In the genomic region with DNA sequence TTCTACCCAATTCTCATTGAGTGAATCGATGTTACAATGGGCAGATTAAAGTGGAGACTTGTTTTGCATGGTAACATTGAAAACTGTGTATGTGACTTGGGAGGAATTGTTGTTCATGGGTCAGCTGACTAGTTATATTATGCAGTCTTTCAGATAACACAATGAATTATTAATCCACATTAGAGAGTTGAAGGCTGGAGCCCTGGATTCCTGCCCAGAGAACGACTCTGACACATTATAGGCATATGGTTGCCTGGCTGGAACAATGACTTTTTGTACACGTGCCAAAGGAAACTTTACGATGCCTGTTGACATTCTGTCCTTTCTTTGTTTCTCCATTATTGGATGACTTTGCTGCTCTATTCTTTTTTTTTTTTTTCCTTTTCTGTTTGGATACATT, we compare ENCODE assay signal across 14 cellular contexts. TPM values are rescaled to one million over a fixed set of nuclear protein-coding genes. Genes with fewer than 3 reads are reported as not detected.
DNase-seq lines count a peak whose midpoint lies in the region; ATAC-seq and TF ChIP-seq lines count a peak whose summit lies in the region.
"Had no signal": no experiment of that assay in that cellular context is flagged by ENCODE, and none has a peak within 500 bp of the region (broad histone marks: within the 10 kb centered on the region; RNA-seq: fewer than 3 reads in every experiment).

No MANE protein-coding gene starts in this region.

- DNase-seq in Calu3, result peak; percentile 76
- DNase-seq in NCI-H2171 treated with DMSO at 0.1 percent for 48 hours (lab: John Stamatoyannopoulos, UW), result peak; percentile 54
- peak in 53 of 61 donors; percentile 3 to 89 (median 59) for DNase-seq in caudate nucleus (lab: John Stamatoyannopoulos, UW)
- DNase-seq in middle frontal gyrus (ENCODE audit: extremely low spot score, low spot score), result peak; percentile 73
- DNase-seq in spleen, result no peak
- no peak for DNase-seq in effector memory CD8-positive, alpha-beta T cell
- DNase-seq in activated T-helper 1 cell treated with anti-CD3 and anti-CD28 coated beads, Interleukin-12 subunit alpha, Interleukin-12 subunit beta, Interleukin-2, Interleukin-4 antibody, amounts not matched to agents 30 ng/mL and 10 ng/mL and 1 ng/mL, durations not matched to agents 14 hours and 24 hours and 36 hours (ENCODE audit: low spot score), result no peak
- DNase-seq: CD8-positive, alpha-beta T cell; naive B cell; stimulated activated CD4-positive, alpha-beta T cell treated with anti-CD3 and anti-CD28 coated beads, Interleukin-2, amount 100 ng/mL, for 48 hours; T-helper 2 cell had no signal

- CTCF ChIA-PET in Calu3 (lab: Charles Lee), result interaction anchor here (0.6 to 0.7 kb wide), 4 partner anchors 55 to 713 kb away, joined by 3 to 4 read pairs (median 4); no protein-coding TSS in a partner anchor

- H3K4me3 Mint-ChIP-seq in Calu3 (ENCODE audit: low read depth, unreplicated experiment), result no peak overlapping the region
- no peak overlapping the region for H3K4me3 Mint-ChIP-seq in effector memory CD8-positive, alpha-beta T cell
- H3K4me3 Mint-ChIP-seq in activated T-helper 1 cell treated with anti-CD3 and anti-CD28 coated beads, Interleukin-12 subunit alpha, Interleukin-12 subunit beta, Interleukin-2, Interleukin-4 antibody, amounts not matched to agents 30 ng/mL and 10 ng/mL and 1 ng/mL, durations not matched to agents 14 hours and 24 hours and 36 hours, result no peak overlapping the region
- H3K4me3 Mint-ChIP-seq: CD8-positive, alpha-beta T cell; central memory CD8-positive, alpha-beta T cell; naive B cell had no signal

- TF ChIP-seq POLR2A in spleen (IDR thresholded peaks at IDR 0.05), result no peak

- H3K27me3 ChIP-seq in spleen (replicated peaks in 1 of 7), result no peaks in the 10 kb centered on the region

- no peak overlapping the region for H3K4me3 ChIP-seq in spleen
- H3K4me3 ChIP-seq: thoracic aorta had no signal

- no peak for ATAC-seq in HG03025 (IDR thresholded peaks at IDR 0.05; ENCODE audit: low FRiP score, unreplicated experiment)
- no peak for ATAC-seq in effector memory CD8-positive, alpha-beta T cell (replicated peaks)
- ATAC-seq: CD8-positive, alpha-beta T cell had no signal

- H3K4me1 Mint-ChIP-seq in Calu3 (ENCODE audit: low read depth, unreplicated experiment), result peaks cover 40% of the 10 kb centered on the region
- no peaks in the 10 kb centered on the region for H3K4me1 Mint-ChIP-seq in effector memory CD8-positive, alpha-beta T cell (ENCODE audit: low read depth in 2 of 2)
- no peaks in the 10 kb centered on the region for H3K4me1 Mint-ChIP-seq in activated T-helper 1 cell treated with anti-CD3 and anti-CD28 coated beads, Interleukin-12 subunit alpha, Interleukin-12 subunit beta, Interleukin-2, Interleukin-4 antibody, amounts not matched to agents 30 ng/mL and 10 ng/mL and 1 ng/mL, durations not matched to agents 14 hours and 24 hours and 36 hours (ENCODE audit: low read depth)
- H3K4me1 Mint-ChIP-seq: central memory CD8-positive, alpha-beta T cell; naive B cell had no signal

- no TSS peak for BruUV-seq in Calu3 (replicated peaks; lab: Mats Ljungman, UMichigan)

- no peaks in the 10 kb centered on the region for H3K36me3 ChIP-seq in spleen
- H3K36me3 ChIP-seq: thoracic aorta had no signal

- intact Hi-C loops in Calu3 (cut with micrococcal nuclease; ENCODE audit: unreplicated experiment) (loop anchor here (5.0 to 10.0 kb wide), 2 partner anchors 48 to 290 kb away; no protein-coding TSS in a partner anchor), spleen (cut with DNase I; ENCODE audit: low total_unique reads) (no loop called here)
- intact Hi-C loops in activated T-helper 1 cell treated with anti-CD3 and anti-CD28 coated beads, Interleukin-12 subunit alpha, Interleukin-12 subunit beta, Interleukin-2, Interleukin-4 antibody, amounts not matched to agents 30 ng/mL and 10 ng/mL and 1 ng/mL, durations not matched to agents 14 hours and 24 hours and 36 hours (cut with micrococcal nuclease), result no loop called here

- H3K4me1 ChIP-seq in spleen, result peaks cover 0 to 10% (median 0%) of the 10 kb centered on the region in 6 donors

- H3K9me3 Mint-ChIP-seq in Calu3 (ENCODE audit: low read depth, unreplicated experiment), result no peaks in the 10 kb centered on the region
- H3K9me3 Mint-ChIP-seq in effector memory CD8-positive, alpha-beta T cell, result peaks cover 3 to 10% of the 10 kb centered on the region in 2 donors
- H3K9me3 Mint-ChIP-seq in activated T-helper 1 cell treated with anti-CD3 and anti-CD28 coated beads, Interleukin-12 subunit alpha, Interleukin-12 subunit beta, Interleukin-2, Interleukin-4 antibody, amounts not matched to agents 30 ng/mL and 10 ng/mL and 1 ng/mL, durations not matched to agents 14 hours and 24 hours and 36 hours, result no peaks in the 10 kb centered on the region

- peaks cover 41% of the 10 kb centered on the region for H3K27me3 Mint-ChIP-seq in Calu3 (ENCODE audit: unreplicated experiment)
- H3K27me3 Mint-ChIP-seq in effector memory CD8-positive, alpha-beta T cell, result no peaks in the 10 kb centered on the region
- H3K27me3 Mint-ChIP-seq in activated T-helper 1 cell treated with anti-CD3 and anti-CD28 coated beads, Interleukin-12 subunit alpha, Interleukin-12 subunit beta, Interleukin-2, Interleukin-4 antibody, amounts not matched to agents 30 ng/mL and 10 ng/mL and 1 ng/mL, durations not matched to agents 14 hours and 24 hours and 36 hours (ENCODE audit: insufficient read depth), result peaks cover 4% of the 10 kb centered on the region
- H3K27me3 Mint-ChIP-seq: central memory CD8-positive, alpha-beta T cell had no signal

- H3K9me3 ChIP-seq in spleen, result no peaks in the 10 kb centered on the region
- H3K9me3 ChIP-seq: thoracic aorta had no signal

- TF ChIP-seq CTCF in Calu3 (IDR thresholded peaks at IDR 0.05; ENCODE audit: unreplicated experiment) (no peak), spleen (IDR thresholded peaks at IDR 0.05 in 8 of 11, conservative IDR thresholded peaks at IDR 0.05 in 3 of 11) (no peak)

- peak overlapping the region; percentile 16 for H3K27ac Mint-ChIP-seq in Calu3 (ENCODE audit: unreplicated experiment)
- no peak overlapping the region for H3K27ac Mint-ChIP-seq in effector memory CD8-positive, alpha-beta T cell
- no peak overlapping the region for H3K27ac Mint-ChIP-seq in activated T-helper 1 cell treated with anti-CD3 and anti-CD28 coated beads, Interleukin-12 subunit alpha, Interleukin-12 subunit beta, Interleukin-2, Interleukin-4 antibody, amounts not matched to agents 30 ng/mL and 10 ng/mL and 1 ng/mL, durations not matched to agents 14 hours and 24 hours and 36 hours
- H3K27ac Mint-ChIP-seq: CD8-positive, alpha-beta T cell; naive B cell had no signal

- H3K27ac ChIP-seq in caudate nucleus (ENCODE audit: low read depth, low read length), result peak overlapping the region; percentile 94
- H3K27ac ChIP-seq in spleen, result no peak overlapping the region
- H3K27ac ChIP-seq: thoracic aorta had no signal

- 42 to 66% (median 60%) methylated on average over 4 of the region's 4 CpGs for WGBS in spleen, 5 donors

- H3K36me3 Mint-ChIP-seq in Calu3 (ENCODE audit: insufficient read depth, unreplicated experiment), result peaks cover 8% of the 10 kb centered on the region
- no peaks in the 10 kb centered on the region for H3K36me3 Mint-ChIP-seq in effector memory CD8-positive, alpha-beta T cell (ENCODE audit: insufficient read depth)
- H3K36me3 Mint-ChIP-seq in activated T-helper 1 cell treated with anti-CD3 and anti-CD28 coated beads, Interleukin-12 subunit alpha, Interleukin-12 subunit beta, Interleukin-2, Interleukin-4 antibody, amounts not matched to agents 30 ng/mL and 10 ng/mL and 1 ng/mL, durations not matched to agents 14 hours and 24 hours and 36 hours (ENCODE audit: low read depth), result no peaks in the 10 kb centered on the region
- H3K36me3 Mint-ChIP-seq: CD8-positive, alpha-beta T cell; naive B cell had no signal

RNA-seq across cellular contexts. Expression of a gene that starts 52.3 kb away (rescaled TPM):
- total RNA-seq in Calu3 (2022), result not detected in 2 replicates
- under 1 TPM in 2 of 7 donors, not detected in 5; 0.17 to 0.33 TPM for total RNA-seq in spleen
- polyA plus RNA-seq in spleen, result under 1 TPM in 1 of 3 donors, not detected in 2; 0.06 TPM
- not detected in 2 replicates for total RNA-seq in activated T-helper 1 cell treated with anti-CD3 and anti-CD28 coated beads, Interleukin-12 subunit alpha, Interleukin-12 subunit beta, Interleukin-2, Interleukin-4 antibody, amounts not matched to agents 30 ng/mL and 10 ng/mL and 1 ng/mL, durations not matched to agents 14 hours and 24 hours and 36 hours
- total RNA-seq: CD8-positive, alpha-beta T cell; thoracic aorta had no signal

Comparison
In these comparisons a context has a peak if more than half of its experiments do, and no peak if none do; other contexts are left out.
1. DNase-seq: peak in Calu3 (single experiment), NCI-H2171 treated with DMSO at 0.1 percent for 48 hours (single experiment), caudate nucleus (53 of 61) and middle frontal gyrus (single experiment); none in spleen (single experiment), effector memory CD8-positive, alpha-beta T cell (0 of 3) and activated T-helper 1 cell treated with anti-CD3 and anti-CD28 coated beads, Interleukin-12 subunit alpha, Interleukin-12 subunit beta, Interleukin-2, Interleukin-4 antibody, amounts not matched to agents 30 ng/mL and 10 ng/mL and 1 ng/mL, durations not matched to agents 14 hours and 24 hours and 36 hours (single experiment).